10 cellular contexts compared by ENCODE assay signal in the genomic region with DNA sequence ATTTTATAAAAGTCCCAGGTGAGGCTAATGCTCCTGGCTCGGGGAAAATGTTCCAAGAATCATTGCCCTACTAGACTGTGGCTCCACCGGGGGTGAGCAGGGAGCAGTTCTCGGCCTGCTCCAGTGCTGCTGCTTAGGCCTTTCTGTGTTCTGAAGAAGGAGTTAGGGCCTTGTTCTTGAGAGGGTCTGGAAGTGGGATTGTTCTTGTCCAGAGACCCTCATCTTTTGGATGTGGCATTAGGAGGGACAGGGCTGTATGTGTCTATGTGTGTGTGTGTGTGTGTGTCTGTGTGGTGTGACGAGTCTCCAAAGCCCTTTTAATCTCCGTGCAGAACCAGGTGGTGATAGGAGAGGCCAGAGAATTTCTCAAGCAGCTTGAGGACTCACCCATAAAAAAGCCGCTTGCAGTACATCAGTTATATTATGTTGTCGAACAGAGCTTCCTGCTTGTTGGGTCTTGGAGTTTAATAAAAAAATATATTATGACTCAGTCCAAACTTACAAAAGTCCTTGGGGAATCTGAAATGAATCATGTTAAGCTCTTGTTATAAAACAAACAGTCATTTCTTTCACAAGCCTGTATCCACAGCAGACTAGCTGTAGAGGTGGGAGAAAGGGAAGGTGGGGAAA.
A peak's percentile ranks its signal among the peaks of the same experiment; 100 is the strongest.
DNase-seq lines count a peak whose midpoint lies in the region; ATAC-seq and TF ChIP-seq lines count a peak whose summit lies in the region.
"Had no signal": no experiment of that assay in that cellular context is flagged by ENCODE, and none has a peak within 500 bp of the region (broad histone marks: within the 10 kb centered on the region; RNA-seq: fewer than 3 reads in every experiment).

No MANE protein-coding gene starts in this region.

- peak in 1 of 2 donors; percentile 28 for TF ChIP-seq POLR2A in adrenal gland (IDR thresholded peaks at IDR 0.05)

- no peaks in the 10 kb centered on the region for H3K36me3 ChIP-seq in adrenal gland (replicated peaks in 1 of 2)

- H3K4me3 ChIP-seq in adrenal gland (no peak overlapping the region), foreskin fibroblast (ENCODE audit: low read depth in 1 of 2, low read length in 2 of 2) (no peak overlapping the region), retinal pigment epithelial cell (ENCODE audit: low read length) (no peak overlapping the region)

- no peaks in the 10 kb centered on the region for H3K27me3 ChIP-seq in adrenal gland

- no peak for ATAC-seq in GM21367 (IDR thresholded peaks at IDR 0.05; ENCODE audit: unreplicated experiment)
- no peak for ATAC-seq in GM21390 (IDR thresholded peaks at IDR 0.05; ENCODE audit: unreplicated experiment)
- no peak for ATAC-seq in HG03097 (IDR thresholded peaks at IDR 0.05; ENCODE audit: low FRiP score, unreplicated experiment)
- no peak for ATAC-seq in HG02798 (IDR thresholded peaks at IDR 0.05; ENCODE audit: poor library complexity, unreplicated experiment)

- H3K4me1 ChIP-seq in adrenal gland (replicated peaks in 1 of 2) = peaks cover 6 to 7% of the 10 kb centered on the region in 2 donors

- 41 to 57% (median 52%) methylated on average over 7 of the region's 7 CpGs for WGBS in adrenal gland, 4 donors

- TF ChIP-seq CTCF in adrenal gland (IDR thresholded peaks at IDR 0.05) (no peak), foreskin fibroblast (IDR thresholded peaks at IDR 0.05; ENCODE audit: low read depth, low read length) (no peak), retinal pigment epithelial cell (conservative IDR thresholded peaks at IDR 0.05; ENCODE audit: low read depth, low read length) (no peak)

- H3K27ac ChIP-seq in adrenal gland = peak overlapping the region in 4 of 5 donors; percentile 17 to 80 (median 51)

- no peaks in the 10 kb centered on the region for H3K9me3 ChIP-seq in adrenal gland (replicated peaks in 1 of 3)

- intact Hi-C loops in adrenal gland (cut with DNase I) = no loop called here

- DNase-seq in ELR (ENCODE audit: low read depth) (peak; percentile 61), adrenal gland (peak in 4 of 7 donors; percentile 33 to 54 (median 44)), foreskin fibroblast (peak; percentile 88), retinal pigment epithelial cell (ENCODE audit: low read depth) (peak; percentile 91)
- DNase-seq: DND-41, SHP77 treated with DMSO at 0.1 percent for 48 hours had no signal
